Comparison of ENCODE assay signal across 8 cellular contexts in genomic region chr4:153488006-153488718, GRCh38. TPM values are rescaled to one million over a fixed set of nuclear protein-coding genes. Genes with fewer than 3 reads are reported as not detected.
DNase-seq lines count a peak whose midpoint lies in the region; ATAC-seq and TF ChIP-seq lines count a peak whose summit lies in the region.

No MANE protein-coding gene starts in this region.

- peak overlapping the region; percentile 46 to 60 for H3K4me3 ChIP-seq in duodenal mucosa (ENCODE audit: low read depth in 1 of 2, low read length in 2 of 2)
- peak overlapping the region; percentile 52 for H3K4me3 ChIP-seq in psoas muscle
- no peak overlapping the region for H3K4me3 ChIP-seq in ovary

- DNase-seq in SIG-M5 treated with dmso at 0.1 percent for 504 hours (lab: John Stamatoyannopoulos, UW; ENCODE audit: unreplicated experiment) = peak; percentile 26
- no peak for DNase-seq in SIG-M5 (lab: John Stamatoyannopoulos, UW)
- peak; percentile 88 for DNase-seq in activated CD4-positive, alpha-beta T cell treated with anti-CD3 and anti-CD28 coated beads for 36 hours
- no peak for DNase-seq in psoas muscle
- DNase-seq in posterior cingulate gyrus = no peak
- no peak for DNase-seq in ovary

- H3K4me1 ChIP-seq in duodenal mucosa (ENCODE audit: control insufficient read depth in 1 of 2, insufficient read depth in 2 of 2, low read length in 2 of 2) (peaks cover 19 to 28% of the 10 kb centered on the region in 2 donors), psoas muscle (peaks cover 77% of the 10 kb centered on the region), ovary (ENCODE audit: insufficient read depth) (peaks cover 12% of the 10 kb centered on the region)

- peak overlapping the region; percentile 92 for H3K27ac Mint-ChIP-seq in activated CD4-positive, alpha-beta T cell treated with anti-CD3 and anti-CD28 coated beads for 36 hours

- H3K27me3 ChIP-seq in duodenal mucosa (ENCODE audit: control insufficient read depth in 1 of 2, insufficient read depth in 2 of 2, low read length in 2 of 2) (no peaks in the 10 kb centered on the region), psoas muscle (ENCODE audit: insufficient read depth in 3 of 3, low read length in 2 of 3) (no peaks in the 10 kb centered on the region), ovary (no peaks in the 10 kb centered on the region)

- TF ChIP-seq POLR2A in ovary (IDR thresholded peaks at IDR 0.05) = no peak

- H3K4me3 Mint-ChIP-seq in activated CD4-positive, alpha-beta T cell treated with anti-CD3 and anti-CD28 coated beads for 36 hours = peak overlapping the region; percentile 57

- intact Hi-C loops in activated CD4-positive, alpha-beta T cell treated with anti-CD3 and anti-CD28 coated beads for 36 hours (cut with DNase I, micrococcal nuclease) = loop anchor here (1.0 to 5.0 kb wide), 11 partner anchors 9 to 143 kb away; partner anchors contain the start of genes MND1 (in 1 of the 2) and TMEM131L (in 1 of the 2)
- intact Hi-C loops in psoas muscle (cut with DNase I) (loop anchor here in 1 of 2 donors (5.0 kb wide), 1 partner anchor 79 kb away; no protein-coding TSS in a partner anchor), posterior cingulate gyrus (cut with DNase I) (no loop called here), ovary (cut with DNase I) (no loop called here)

- CTCF ChIA-PET in activated CD4-positive, alpha-beta T cell treated with anti-CD3 and anti-CD28 coated beads for 36 hours (lab: Charles Lee) = interaction anchor here (0.9 to 1.6 kb wide), 5 partner anchors 9 to 55 kb away, joined by 3 to 6 read pairs (median 3); partner anchors contain the start of gene TMEM131L

- TF ChIP-seq CTCF in psoas muscle (IDR thresholded peaks at IDR 0.05) (no peak), ovary (IDR thresholded peaks at IDR 0.05) (no peak)

- POLR2A ChIA-PET in activated CD4-positive, alpha-beta T cell treated with anti-CD3 and anti-CD28 coated beads for 36 hours (lab: Charles Lee) = interaction anchor here (0.9 to 2.0 kb wide), 3 partner anchors 10 to 22 kb away, joined by 3 to 11 read pairs (median 4); partner anchors contain the start of gene TMEM131L

- no peaks in the 10 kb centered on the region for H3K27me3 Mint-ChIP-seq in activated CD4-positive, alpha-beta T cell treated with anti-CD3 and anti-CD28 coated beads for 36 hours

- H3K9me3 ChIP-seq in duodenal mucosa (ENCODE audit: control insufficient read depth in 1 of 2, low read length in 2 of 2) (no peaks in the 10 kb centered on the region), psoas muscle (no peaks in the 10 kb centered on the region), ovary (no peaks in the 10 kb centered on the region)

- no peaks in the 10 kb centered on the region for H3K9me3 Mint-ChIP-seq in activated CD4-positive, alpha-beta T cell treated with anti-CD3 and anti-CD28 coated beads for 36 hours (ENCODE audit: low read depth)

- H3K36me3 ChIP-seq in duodenal mucosa (ENCODE audit: control insufficient read depth in 1 of 2, insufficient read depth in 2 of 2, low read length in 2 of 2) = no peaks in the 10 kb centered on the region
- no peaks in the 10 kb centered on the region for H3K36me3 ChIP-seq in psoas muscle (ENCODE audit: insufficient read depth in 1 of 2, low read depth in 1 of 2)
- H3K36me3 ChIP-seq in ovary = no peaks in the 10 kb centered on the region

- H3K36me3 Mint-ChIP-seq in activated CD4-positive, alpha-beta T cell treated with anti-CD3 and anti-CD28 coated beads for 36 hours (ENCODE audit: low read depth) = peaks cover 24% of the 10 kb centered on the region

- TF ChIP-seq EP300 in ovary (IDR thresholded peaks at IDR 0.05) = no peak

- 18 to 28% (median 19%) methylated on average over 14 of the region's 14 CpGs for WGBS in psoas muscle, 3 donors
- 74 to 77% (median 76%) methylated on average over 14 of the region's 14 CpGs for WGBS in ovary, 3 donors

- ATAC-seq in HG03342 (IDR thresholded peaks at IDR 0.05; ENCODE audit: unreplicated experiment) (peak; percentile 37), psoas muscle (peak; percentile 26 to 56 (median 38))
- peak; percentile 57 for ATAC-seq in activated CD4-positive, alpha-beta T cell treated with anti-CD3 and anti-CD28 coated beads for 36 hours

- peaks cover 78% of the 10 kb centered on the region for H3K4me1 Mint-ChIP-seq in activated CD4-positive, alpha-beta T cell treated with anti-CD3 and anti-CD28 coated beads for 36 hours

- H3K27ac ChIP-seq in duodenal mucosa (ENCODE audit: low read depth, low read length) = peak overlapping the region; percentile 52
- H3K27ac ChIP-seq in psoas muscle = peak overlapping the region; percentile 87
- H3K27ac ChIP-seq in ovary = peak overlapping the region in 1 of 2 donors; percentile 5

- H3K9ac ChIP-seq in duodenal mucosa (ENCODE audit: low read depth in 1 of 2, low read length in 2 of 2) = peak overlapping the region; percentile 7 to 30

RNA-seq across cellular contexts. Expression of gene TMEM131L, which starts 22.0 kb away (rescaled TPM):
- total RNA-seq in activated CD4-positive, alpha-beta T cell treated with anti-CD3 and anti-CD28 coated beads for 36 hours = 10 to 100 TPM; 45.8 to 45.9 TPM
- total RNA-seq in psoas muscle (10 to 100 TPM in 2 of 4 donors, 1 to 10 TPM in 2; 6.9 to 21.2 (median 11.5) TPM), ovary (10 to 100 TPM in 5 of 7 donors, 1 to 10 TPM in 2; 7.7 to 13.1 (median 10.7) TPM)
- polyA plus RNA-seq in psoas muscle (1 to 10 TPM; 2.1 to 6.7 (median 3.3) TPM), ovary (10 to 100 TPM in 1 of 2 donors, 1 to 10 TPM in 1; 3.6 to 18.4 TPM)

Comparison
In these comparisons a context has a peak if more than half of its experiments do, and no peak if none do; other contexts are left out.
1. DNase-seq: peak in SIG-M5 treated with dmso at 0.1 percent for 504 hours (single experiment) and activated CD4-positive, alpha-beta T cell treated with anti-CD3 and anti-CD28 coated beads for 36 hours (single experiment); none in SIG-M5 (single experiment), psoas muscle (0 of 2), posterior cingulate gyrus (0 of 10) and ovary (0 of 5).
2. intact Hi-C loops: an anchor here in activated CD4-positive, alpha-beta T cell treated with anti-CD3 and anti-CD28 coated beads for 36 hours (1.0 to 5.0 kb wide); none called in posterior cingulate gyrus and ovary.
3. Peak in every context shown above with its lines, with median percentiles within 50 percentile points of each other: ATAC-seq.